In the genomic region with DNA sequence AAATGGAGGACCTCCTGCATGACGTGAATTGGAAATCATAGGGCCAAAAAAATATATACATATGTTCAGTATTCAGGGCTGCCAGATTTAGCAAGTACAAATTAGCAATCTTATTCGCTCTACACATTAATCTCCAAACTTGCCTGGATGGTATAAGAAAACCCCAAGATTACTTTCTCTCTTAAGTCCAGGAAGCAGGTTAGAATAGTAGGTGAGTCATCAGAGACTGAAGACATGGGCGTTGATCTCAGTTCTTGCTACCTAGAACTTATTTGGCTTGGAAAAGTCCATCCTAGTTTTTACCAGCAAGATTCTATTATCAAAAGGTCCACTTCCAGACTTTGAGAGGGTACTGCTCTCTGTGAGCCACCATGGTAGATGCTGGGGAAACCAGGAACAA, we compare ENCODE assay signal across 19 cellular contexts. TPM values are rescaled to one million over a fixed set of nuclear protein-coding genes. Genes with fewer than 3 reads are reported as not detected.
DNase-seq lines count a peak whose midpoint lies in the region; ATAC-seq, FAIRE-seq and TF ChIP-seq lines count a peak whose summit lies in the region.
"Had no signal": no experiment of that assay in that cellular context is flagged by ENCODE, and none has a peak within 500 bp of the region (broad histone marks: within the 10 kb centered on the region; RNA-seq: fewer than 3 reads in every experiment).

No MANE protein-coding gene starts in this region.

- H2AFZ ChIP-seq in K562 (ENCODE audit: low read depth, low read length), result no peak overlapping the region
- H2AFZ ChIP-seq: GM23338 had no signal

- ATAC-seq in K562 (no peak), heart right ventricle (no peak), Right ventricle myocardium superior (ENCODE audit: poor library complexity) (no peak)
- ATAC-seq: CD8-positive, alpha-beta T cell; GM23338 had no signal

- POLR2A ChIA-PET in K562 (lab: Yijun Ruan, JAX), result interaction anchor here (0.7 kb wide), 1 partner anchor 39 kb away, joined by 3 read pairs; no protein-coding TSS in a partner anchor

- H3K4me2 ChIP-seq in BLaER1 treated with 17β-estradiol and CSF1 and Interleukin-3, amounts not matched to agents 10 nM and 100 nM, result peak overlapping the region in 7 of 11 experiments; percentile 7 to 63 (median 44); a peak in 13 of 22 replicates
- H3K4me2 ChIP-seq in K562 (ENCODE audit: insufficient read depth, low read length), result no peak overlapping the region
- H3K4me2 ChIP-seq: GM23338 had no signal

- H3K27me3 ChIP-seq in BLaER1 treated with 17β-estradiol and CSF1 and Interleukin-3, amounts not matched to agents 10 nM and 100 nM, result no peaks in the 10 kb centered on the region
- H3K27me3 ChIP-seq in K562 (ENCODE audit: control insufficient read depth in 2 of 2, insufficient read depth in 2 of 2, low read length in 2 of 2), result no peaks in the 10 kb centered on the region
- no peaks in the 10 kb centered on the region for H3K27me3 ChIP-seq in heart right ventricle

- peaks cover 38 to 46% (median 42%) of the 10 kb centered on the region in 10 experiments for H3K4me1 ChIP-seq in BLaER1 treated with 17β-estradiol and CSF1 and Interleukin-3, amounts not matched to agents 10 nM and 100 nM
- no peaks in the 10 kb centered on the region for H3K4me1 ChIP-seq in K562 (replicated peaks in 1 of 2; ENCODE audit: control insufficient read depth in 2 of 2, insufficient read depth in 2 of 2, low read length in 2 of 2)
- H3K4me1 ChIP-seq in heart right ventricle, result peaks cover 0 to 13% (median 6%) of the 10 kb centered on the region in 9 donors

- no peak for FAIRE-seq in K562 (lab: Jason Lieb, UNC)
- FAIRE-seq: A204.1, D721Med, G401.6, GM12892 had no signal

- H3K4me3 ChIP-seq in BLaER1 treated with 17β-estradiol and CSF1 and Interleukin-3, amounts not matched to agents 10 nM and 100 nM, result no peak overlapping the region
- no peak overlapping the region for H3K4me3 ChIP-seq in K562
- H3K4me3 ChIP-seq in heart right ventricle, result no peak overlapping the region
- H3K4me3 ChIP-seq: GM23338 had no signal

- intact Hi-C loops in K562 (cut with micrococcal nuclease) (no loop called here), heart right ventricle (cut with DNase I) (no loop called here), Right ventricle myocardium superior (cut with DNase I) (no loop called here)

- no peak for TF ChIP-seq POLR2A in K562 (conservative IDR thresholded peaks at IDR 0.05)

- H3K9me3 ChIP-seq in BLaER1 treated with 17β-estradiol and CSF1 and Interleukin-3, amounts not matched to agents 10 nM and 100 nM (replicated peaks in 1 of 11), result peaks cover 0 to 18% (median 4%) of the 10 kb centered on the region in 11 experiments; a peak in 5 of 22 replicates
- H3K9me3 ChIP-seq in K562 (replicated peaks; ENCODE audit: control insufficient read depth, insufficient read depth, low read depth, low read length) (no peaks in the 10 kb centered on the region), heart right ventricle (no peaks in the 10 kb centered on the region)

- 65% methylated on average over 3 of the region's 3 CpGs for WGBS in K562 (ENCODE audit: insufficient coverage, low coverage, missing lambda C conversion rate)
- WGBS in heart right ventricle, 2 donors, result 81 to 84% methylated on average over 3 of the region's 3 CpGs

- no TSS peak for BruUV-seq in K562 (replicated peaks; lab: Mats Ljungman, UMichigan)

- H4K20me1 ChIP-seq in BLaER1 treated with 17β-estradiol and CSF1 and Interleukin-3, amounts not matched to agents 10 nM and 100 nM, result no peaks in the 10 kb centered on the region
- H4K20me1 ChIP-seq in K562 (replicated peaks; ENCODE audit: control insufficient read depth, insufficient read depth, low read length), result no peaks in the 10 kb centered on the region

- no peaks in the 10 kb centered on the region for H3K9me1 ChIP-seq in K562 (ENCODE audit: control insufficient read depth, insufficient read depth, low read length)

- H3K9ac ChIP-seq in BLaER1 treated with 17β-estradiol and CSF1 and Interleukin-3, amounts not matched to agents 10 nM and 100 nM, result no peak overlapping the region
- H3K9ac ChIP-seq in K562 (ENCODE audit: insufficient read depth in 1 of 2, low read depth in 2 of 2, low read length in 2 of 2), result no peak overlapping the region

- DNase-seq in HT1080 (ENCODE audit: low read depth) (peak; percentile 5), K562 (ENCODE audit: extremely low read depth in 1 of 4, low spot score in 3 of 4) (no peak), renal cortical epithelial cell (ENCODE audit: low read depth) (peak; percentile 8), heart right ventricle (no peak), Right ventricle myocardium superior (no peak)
- DNase-seq in stimulated activated CD4-positive, alpha-beta T cell treated with anti-CD3 and anti-CD28 coated beads, Interleukin-12 subunit alpha, Interleukin-12 subunit beta, amount 100 ng/mL, for 4 hours, result no peak
- DNase-seq: CD8-positive, alpha-beta T cell; COR-L47; DMS153; DMS79 treated with DMSO at 0.1 percent for 48 hours; EL; H7 had no signal

- H3K36me3 ChIP-seq in BLaER1 treated with 17β-estradiol and CSF1 and Interleukin-3, amounts not matched to agents 10 nM and 100 nM, result no peaks in the 10 kb centered on the region
- H3K36me3 ChIP-seq in K562 (ENCODE audit: control insufficient read depth, insufficient read depth, low read length) (no peaks in the 10 kb centered on the region), heart right ventricle (no peaks in the 10 kb centered on the region)

- CTCF ChIA-PET in K562 (lab: Yijun Ruan, JAX; ENCODE audit: low intra/inter-chr PET ratio), result no interaction called here

- no peaks in the 10 kb centered on the region for H3K79me2 ChIP-seq in K562 (ENCODE audit: control insufficient read depth, insufficient read depth, low read length)

- in situ Hi-C loops in K562 (cut with MboI), result no loop called here

- H3K27ac ChIP-seq in BLaER1 treated with 17β-estradiol and CSF1 and Interleukin-3, amounts not matched to agents 10 nM and 100 nM, result no peak overlapping the region
- no peak overlapping the region for H3K27ac ChIP-seq in K562 (ENCODE audit: extremely low read depth, low read depth, low read length)
- no peak overlapping the region for H3K27ac ChIP-seq in heart right ventricle

- no peak for TF ChIP-seq CTCF in K562 (IDR thresholded peaks at IDR 0.05 in 2 of 3, conservative IDR thresholded peaks at IDR 0.05 in 1 of 3; ENCODE audit: insufficient read depth in 2 of 3, low read depth in 1 of 3, low read length in 3 of 3)
- no peak for TF ChIP-seq CTCF in heart right ventricle (IDR thresholded peaks at IDR 0.05)

- no peak for TF ChIP-seq RAD21 in K562 (CRISPR knock-in tag; conservative IDR thresholded peaks at IDR 0.05 in 1 of 2, IDR thresholded peaks at IDR 0.05 in 1 of 2)

- TF ChIP-seq EP300 in K562 (IDR thresholded peaks at IDR 0.05; ENCODE audit: low read length), result no peak

TF ChIP-seq in K562, 482 proteins besides CTCF, POLR2A, EP300 and RAD21:
- TF ChIP-seq ZNF316 (IDR thresholded peaks at IDR 0.05) (peak; percentile 49; the same call in 1 of the 2 replicates), YBX1 (IDR thresholded peaks at IDR 0.05) (no peak)

RNA-seq across cellular contexts. Expression of a gene that starts 47.4 kb away (rescaled TPM):
- total RNA-seq in HT1080 (2014; rRNA removed; shearing (Covaris generic)), result 1.3 and 1.9 TPM in 2 replicates
- 2.5 and 3.1 TPM in 2 replicates for polyA plus RNA-seq in HT1080 (2015; cell fraction: cytosol; rRNA removed)
- polyA plus RNA-seq in HT1080 (2015; cell fraction: nucleus; rRNA removed), result 4.2 and 4.7 TPM in 2 replicates
- 4.7 and 10.4 TPM in 2 replicates for total RNA-seq in K562 (2011; cell fraction: chromatin; rRNA removed; ENCODE audit: low replicate concordance)
- 2.8 and 3.4 TPM in 2 replicates for total RNA-seq in K562 (2011; cell fraction: nucleolus; rRNA removed)
- total RNA-seq in K562 (2011; cell fraction: nucleoplasm; rRNA removed), result 10.4 and 17.1 TPM in 2 replicates
- total RNA-seq in K562 (2014; rRNA removed), result 1.6 and 2.3 TPM in 2 replicates
- 4.4 and 4.7 TPM in 2 replicates for total RNA-seq in K562 (2014; rRNA removed; fragmentation: Illumina TruSeq; extraction: Trizol)
- 2.9 and 3.4 TPM in 2 replicates for total RNA-seq in K562 (2015; rRNA removed; fragmentation: Illumina TruSeq; extraction: Trizol)
- total RNA-seq in K562 (2021), result 3.6 and 3.7 TPM in 2 replicates
- polyA plus RNA-seq in K562 (2011; rRNA removed), result 4.5 and 4.7 TPM in 2 replicates
- 2.4 and 4.2 TPM in 2 replicates for polyA plus RNA-seq in K562 (2011; cell fraction: cytosol; rRNA removed)
- 6.6 and 6.7 TPM in 2 replicates for polyA plus RNA-seq in K562 (2011; cell fraction: nucleus; rRNA removed)
- 1.9 and 2.2 TPM in 2 replicates for polyA plus RNA-seq in K562 (2012)
- polyA plus RNA-seq in K562 (2014; fragmentation: Illumina TruSeq; extraction: Trizol), result 3.7 and 5.1 TPM in 2 replicates
- 1 to 10 TPM; 2.1 to 2.5 TPM for polyA plus RNA-seq in K562 (2014; fragmentation: Nextera tagmentation; extraction: Ambion mirVana)
- polyA plus RNA-seq in K562 (2014; rRNA removed), result 3.7 and 4.3 TPM in 2 replicates
- polyA minus RNA-seq in K562 (2011; rRNA and poly(A)+ RNA removed), result 4.4 and 5.5 TPM in 2 replicates
- 2.6 and 3.4 TPM in 2 replicates for polyA minus RNA-seq in K562 (2011; cell fraction: cytosol; rRNA and poly(A)+ RNA removed)
- 3.1 and 3.8 TPM in 2 replicates for polyA minus RNA-seq in K562 (2011; cell fraction: nucleus; rRNA and poly(A)+ RNA removed)
- 1.2 and 1.9 TPM in 2 replicates for total RNA-seq in renal cortical epithelial cell
- total RNA-seq in heart right ventricle, result 1 to 10 TPM in 5 of 10 donors, under 1 TPM in 5; 0.15 to 2.5 (median 1.2) TPM
- under 1 TPM; 0.06 to 0.44 TPM for polyA plus RNA-seq in heart right ventricle
- total RNA-seq in Right ventricle myocardium superior, result 0.40 TPM
- total RNA-seq: CD8-positive, alpha-beta T cell; HT-29 had no signal

Comparison
In these comparisons a context has a peak if more than half of its experiments do, and no peak if none do; other contexts are left out.
1. DNase-seq: peak in HT1080 (single experiment) and renal cortical epithelial cell (single experiment); none in K562 (0 of 4), heart right ventricle (0 of 2), Right ventricle myocardium superior (single experiment) and stimulated activated CD4-positive, alpha-beta T cell treated with anti-CD3 and anti-CD28 coated beads, Interleukin-12 subunit alpha, Interleukin-12 subunit beta, amount 100 ng/mL, for 4 hours (single experiment).